ENCODE assay signal across 1 cellular context in the genomic region with DNA sequence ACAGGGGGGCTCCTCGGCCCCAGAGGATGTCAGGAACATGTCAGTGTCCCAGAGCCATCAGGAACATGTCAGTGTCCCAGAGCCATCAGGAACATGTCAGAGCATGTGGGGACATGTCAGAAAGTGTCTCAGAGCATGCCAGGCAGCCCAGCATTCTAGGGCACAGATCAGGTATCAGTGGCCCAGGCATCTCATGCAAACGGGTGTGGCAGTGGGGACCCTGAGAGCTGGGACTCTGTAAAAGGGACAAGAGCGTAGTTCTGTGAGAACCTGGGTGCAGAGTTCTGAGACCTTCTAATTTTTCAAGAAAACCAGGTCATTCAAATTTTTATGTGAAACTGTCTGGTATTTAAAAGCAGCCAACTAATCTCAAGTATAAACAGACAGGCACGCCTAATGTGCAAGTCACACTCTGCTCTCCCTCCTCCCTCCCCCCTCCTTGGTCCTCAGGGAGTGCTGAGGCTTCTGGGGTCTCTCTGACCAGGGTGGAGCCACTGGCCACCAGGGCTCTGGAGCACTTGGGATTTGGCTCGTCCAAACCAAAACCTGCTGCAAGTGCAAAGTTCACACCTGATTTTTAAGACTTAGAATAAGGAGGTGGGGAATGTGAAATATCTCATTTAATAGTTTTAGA.
TF ChIP-seq lines count a peak whose summit lies in the region.

No MANE protein-coding gene starts in this region.

TF ChIP-seq in WTC11, 78 proteins besides CTCF, POLR2A, EP300 and RAD21 (continued from another document):
- TF ChIP-seq, protein P1, sequence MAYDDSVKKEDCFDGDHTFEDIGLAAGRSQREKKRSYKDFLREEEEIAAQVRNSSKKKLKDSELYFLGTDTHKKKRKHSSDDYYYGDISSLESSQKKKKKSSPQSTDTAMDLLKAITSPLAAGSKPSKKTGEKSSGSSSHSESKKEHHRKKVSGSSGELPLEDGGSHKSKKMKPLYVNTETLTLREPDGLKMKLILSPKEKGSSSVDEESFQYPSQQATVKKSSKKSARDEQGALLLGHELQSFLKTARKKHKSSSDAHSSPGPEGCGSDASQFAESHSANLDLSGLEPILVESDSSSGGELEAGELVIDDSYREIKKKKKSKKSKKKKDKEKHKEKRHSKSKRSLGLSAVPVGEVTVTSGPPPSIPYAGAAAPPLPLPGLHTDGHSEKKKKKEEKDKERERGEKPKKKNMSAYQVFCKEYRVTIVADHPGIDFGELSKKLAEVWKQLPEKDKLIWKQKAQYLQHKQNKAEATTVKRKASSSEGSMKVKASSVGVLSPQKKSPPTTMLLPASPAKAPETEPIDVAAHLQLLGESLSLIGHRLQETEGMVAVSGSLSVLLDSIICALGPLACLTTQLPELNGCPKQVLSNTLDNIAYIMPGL (CRISPR knock-in tag; IDR thresholded peaks at IDR 0.05) = no peak
